ENCODE assay signal across 8 cellular contexts in the genomic region with DNA sequence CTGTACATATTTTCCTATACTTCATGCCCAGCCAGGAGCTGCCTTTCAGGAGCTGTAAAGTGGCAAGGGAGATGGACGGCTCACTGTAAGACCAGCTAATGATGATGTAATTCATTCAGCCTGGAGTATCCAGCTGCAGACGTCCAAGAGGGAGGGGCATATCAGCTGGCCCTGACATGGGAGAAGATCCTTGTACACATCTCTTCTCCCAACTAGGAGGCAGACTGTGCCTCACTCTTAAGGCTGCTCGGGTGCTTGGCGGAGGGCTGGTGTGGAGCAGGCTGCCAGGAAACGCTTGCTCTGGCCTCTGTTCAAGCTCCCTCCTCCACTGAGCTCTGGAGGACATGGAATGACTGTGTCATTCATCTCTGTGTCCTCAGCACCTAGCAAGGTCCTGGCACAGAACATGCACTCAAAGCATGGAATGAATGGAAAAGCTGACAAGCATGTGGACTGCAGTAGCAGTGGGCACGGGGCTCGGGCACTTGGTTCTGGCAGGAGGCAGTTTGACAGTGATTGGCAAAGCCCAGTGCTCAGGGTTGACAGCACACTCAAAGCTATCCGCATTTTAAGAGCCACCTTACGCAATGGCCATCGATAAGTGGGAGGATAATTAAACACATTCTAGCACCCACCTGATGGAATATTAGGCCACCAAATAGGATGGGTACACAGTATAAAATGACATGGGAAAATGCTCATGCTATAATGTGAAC.
DNase-seq lines count a peak whose midpoint lies in the region; ATAC-seq and TF ChIP-seq lines count a peak whose summit lies in the region.

No MANE protein-coding gene starts in this region.

- DNase-seq in DMS53 treated with DMSO at 0.1 percent for 48 hours (lab: John Stamatoyannopoulos, UW; ENCODE audit: unreplicated experiment) (peak; percentile 84), NCI-H446 treated with DMSO at 0.1 percent for 48 hours (lab: John Stamatoyannopoulos, UW) (peak; percentile 89), epithelial cell of prostate (ENCODE audit: low read depth, low spot score) (peak; percentile 27), WERI-Rb-1 (no peak)
- DNase-seq in stimulated activated CD8-positive, alpha-beta memory T cell treated with anti-CD3 and anti-CD28 coated beads, Interleukin-4, amount 100 ng/mL, for 48 hours: no peak

- TF ChIP-seq CTCF in neutrophil (IDR thresholded peaks at IDR 0.05) (no peak), WERI-Rb-1 (IDR thresholded peaks at IDR 0.05; ENCODE audit: low read depth, low read length) (no peak)

- H3K4me3 ChIP-seq in neutrophil (ENCODE audit: low read depth in 1 of 2, low read length in 1 of 2): no peak overlapping the region
- H3K4me3 ChIP-seq in WERI-Rb-1 (ENCODE audit: low read depth, low read length): no peak overlapping the region

- H3K36me3 ChIP-seq in neutrophil (peaks cover 85% of the 10 kb centered on the region), WERI-Rb-1 (peaks cover 23% of the 10 kb centered on the region)

- H3K27me3 ChIP-seq in neutrophil: no peaks in the 10 kb centered on the region
- no peaks in the 10 kb centered on the region for H3K27me3 ChIP-seq in WERI-Rb-1 (ENCODE audit: insufficient read depth, low read depth, severe bottlenecking)

- ATAC-seq in HG02759 (IDR thresholded peaks at IDR 0.05; ENCODE audit: unreplicated experiment): no peak
- ATAC-seq in HG03469 (IDR thresholded peaks at IDR 0.05; ENCODE audit: unreplicated experiment): no peak

- H3K9me3 ChIP-seq in neutrophil (no peaks in the 10 kb centered on the region), WERI-Rb-1 (ENCODE audit: severe bottlenecking) (no peaks in the 10 kb centered on the region)

- peaks cover 44 to 47% of the 10 kb centered on the region in 2 experiments for H3K4me1 ChIP-seq in neutrophil (ENCODE audit: control insufficient read depth in 1 of 2, insufficient read depth in 1 of 2, low read depth in 1 of 2, low read length in 1 of 2)

- H3K27ac ChIP-seq in epithelial cell of prostate: no peak overlapping the region
- peak overlapping the region; percentile 69 for H3K27ac ChIP-seq in neutrophil
- H3K27ac ChIP-seq in WERI-Rb-1: no peak overlapping the region

Comparison
In these comparisons a context has a peak if more than half of its experiments do, and no peak if none do; other contexts are left out.
1. DNase-seq: peak in DMS53 treated with DMSO at 0.1 percent for 48 hours (single experiment), NCI-H446 treated with DMSO at 0.1 percent for 48 hours (single experiment) and epithelial cell of prostate (single experiment); none in stimulated activated CD8-positive, alpha-beta memory T cell treated with anti-CD3 and anti-CD28 coated beads, Interleukin-4, amount 100 ng/mL, for 48 hours (single experiment) and WERI-Rb-1 (single experiment).